ENCODE assay signal across 8 cellular contexts in genomic region chr2:230865324-230865765, GRCh38. TPM values are rescaled to one million over a fixed set of nuclear protein-coding genes. Genes with fewer than 3 reads are reported as not detected.
DNase-seq lines count a peak whose midpoint lies in the region; ATAC-seq and TF ChIP-seq lines count a peak whose summit lies in the region.

No MANE protein-coding gene starts in this region.

- ATAC-seq in T-cell (replicated peaks in 1 of 4) (no peak), GM21717 (IDR thresholded peaks at IDR 0.05; ENCODE audit: unreplicated experiment) (no peak)

- H3K9me3 Mint-ChIP-seq in T-cell = no peaks in the 10 kb centered on the region

- H3K4me1 Mint-ChIP-seq in T-cell = peaks cover 46 to 56% (median 48%) of the 10 kb centered on the region in 3 donors

- peak overlapping the region in 1 of 2 donors; percentile 89 for H3K27ac Mint-ChIP-seq in T-cell

- CTCF ChIA-PET in T-cell (lab: Charles Lee) = interaction anchor here in 1 of 2 donors (0.6 to 1.1 kb wide), 3 partner anchors 48 to 122 kb away, joined by 3 read pairs; partner anchors contain the start of gene GPR55

- H3K4me3 Mint-ChIP-seq in T-cell = peak overlapping the region; percentile 77 to 86 (median 82)

- DNase-seq in DMS 273 (lab: John Stamatoyannopoulos, UW; ENCODE audit: unreplicated experiment) (peak; percentile 35), DMS 273 treated with DMSO at 0.1 percent for 48 hours (lab: John Stamatoyannopoulos, UW) (no peak), T-cell (peak in 1 of 34 experiments; percentile 11), hepatocyte (ENCODE audit: low spot score) (peak; percentile 67), GF-D8 (lab: John Stamatoyannopoulos, UW) (no peak)
- DNase-seq in activated CD4-positive, CD25-positive, alpha-beta regulatory T cell treated with anti-CD3 and anti-CD28 coated beads, Interleukin-2, amount 50 U/mL, for 72 hours = no peak

- peak overlapping the region; percentile 77 for H2AFZ ChIP-seq in hepatocyte

- H3K36me3 ChIP-seq in hepatocyte (replicated peaks; ENCODE audit: insufficient read depth, low read depth) = no peaks in the 10 kb centered on the region

- peaks cover 4% of the 10 kb centered on the region for H4K20me1 ChIP-seq in hepatocyte (ENCODE audit: insufficient read depth, poor library complexity, severe bottlenecking)

- H3K27ac ChIP-seq in hepatocyte = peak overlapping the region; percentile 97
- peak overlapping the region in 14 of 21 experiments; percentile 9 to 79 (median 53) for H3K27ac ChIP-seq in skin epidermis

- H3K36me3 Mint-ChIP-seq in T-cell = no peaks in the 10 kb centered on the region

- H3K4me2 ChIP-seq in hepatocyte = peak overlapping the region; percentile 91

- H3K9me3 ChIP-seq in hepatocyte (ENCODE audit: low read depth) = no peaks in the 10 kb centered on the region

- H3K4me3 ChIP-seq in hepatocyte (peak overlapping the region; percentile 99), skin epidermis (peak overlapping the region; percentile 47 to 67 (median 53))

- POLR2A ChIA-PET in T-cell (lab: Charles Lee) = interaction anchor here in 1 of 2 donors (0.6 kb wide), 1 partner anchor 799 kb away, joined by 11 read pairs; no protein-coding TSS in a partner anchor

- WGBS in hepatocyte (ENCODE audit: low lambda C conversion rate, missing lambda C conversion rate) = 0% methylated on average over 6 of the region's 23 CpGs

- H3K27me3 ChIP-seq in hepatocyte = no peaks in the 10 kb centered on the region

- H3K4me1 ChIP-seq in hepatocyte (ENCODE audit: insufficient read depth) = peaks cover 43% of the 10 kb centered on the region

- H3K79me2 ChIP-seq in hepatocyte = peaks cover 52% of the 10 kb centered on the region

- no peaks in the 10 kb centered on the region for H3K9me2 ChIP-seq in hepatocyte (replicated peaks; ENCODE audit: insufficient read depth)

- TF ChIP-seq CTCF in hepatocyte (IDR thresholded peaks at IDR 0.05; ENCODE audit: poor library complexity) = no peak

- peaks cover 0 to 3% of the 10 kb centered on the region in 2 donors for H3K27me3 Mint-ChIP-seq in T-cell

RNA-seq across cellular contexts. Expression of gene ITM2C, which starts 0.6 kb away (rescaled TPM):
- total RNA-seq in T-cell (10 to 100 TPM; 21.9 to 41.2 (median 34.8) TPM), hepatocyte (419 and 485 TPM in 2 replicates)
- 537 and 566 TPM in 2 replicates for polyA plus RNA-seq in hepatocyte

RNA-seq across cellular contexts. Expression of gene GPR55, which starts 59.7 kb away (rescaled TPM):
- total RNA-seq in T-cell (10 to 100 TPM in 2 of 5 donors, 1 to 10 TPM in 3; 2.7 to 15.5 (median 7.8) TPM), hepatocyte (0.83 and 1.6 TPM in 2 replicates)
- 0.32 TPM in 1 of 2 replicates, not detected in the other for polyA plus RNA-seq in hepatocyte

Comparison
In these comparisons a context has a peak if more than half of its experiments do, and no peak if none do; other contexts are left out.
1. DNase-seq: peak in DMS 273 (single experiment) and hepatocyte (single experiment); none in DMS 273 treated with DMSO at 0.1 percent for 48 hours (single experiment), GF-D8 (single experiment) and activated CD4-positive, CD25-positive, alpha-beta regulatory T cell treated with anti-CD3 and anti-CD28 coated beads, Interleukin-2, amount 50 U/mL, for 72 hours (single experiment).